In genomic region chr17:6936370-6937028, GRCh38 we compare ENCODE assay signal across 9 cellular contexts. TPM values are rescaled to one million over a fixed set of nuclear protein-coding genes. Genes with fewer than 3 reads are reported as not detected.
A peak's percentile ranks its signal among the peaks of the same experiment; 100 is the strongest.
DNase-seq lines count a peak whose midpoint lies in the region; ATAC-seq, FAIRE-seq and TF ChIP-seq lines count a peak whose summit lies in the region.
"Had no signal": no experiment of that assay in that cellular context is flagged by ENCODE, and none has a peak within 500 bp of the region (broad histone marks: within the 10 kb centered on the region; RNA-seq: fewer than 3 reads in every experiment).

No MANE protein-coding gene starts in this region.

- no peak overlapping the region for H3K27ac ChIP-seq in GM12878 (ENCODE audit: control insufficient read depth, insufficient read depth)

- RAD21 ChIA-PET in GM12878 (lab: Charles Lee; ENCODE audit: unreplicated experiment): interaction anchor here (0.6 kb wide), 1 partner anchor 197 kb away, joined by 3 read pairs; no protein-coding TSS in a partner anchor

- H3K79me2 ChIP-seq in GM12878 (ENCODE audit: control insufficient read depth, insufficient read depth, low read length): no peaks in the 10 kb centered on the region

- peaks cover 8% of the 10 kb centered on the region for H3K36me3 Mint-ChIP-seq in stimulated activated naive CD8-positive, alpha-beta T cell treated with anti-CD3 and anti-CD28 coated beads, Interleukin-15, Interleukin-2, amounts not matched to agents 100 ng/mL and 50 ng/mL, for 24 hours (ENCODE audit: low read depth)
- peaks cover 8% of the 10 kb centered on the region for H3K36me3 Mint-ChIP-seq in endothelial cell (ENCODE audit: low read depth, unreplicated experiment)

- peak overlapping the region; percentile 19 for H3K4me3 Mint-ChIP-seq in stimulated activated naive CD8-positive, alpha-beta T cell treated with anti-CD3 and anti-CD28 coated beads, Interleukin-15, Interleukin-2, amounts not matched to agents 100 ng/mL and 50 ng/mL, for 24 hours
- H3K4me3 Mint-ChIP-seq in endothelial cell (ENCODE audit: unreplicated experiment): no peak overlapping the region
- H3K4me3 Mint-ChIP-seq: neural crest cell had no signal

- H3K9ac ChIP-seq in GM12878 (ENCODE audit: control insufficient read depth, insufficient read depth, low read length): no peak overlapping the region

- no peaks in the 10 kb centered on the region for H3K27me3 Mint-ChIP-seq in stimulated activated naive CD8-positive, alpha-beta T cell treated with anti-CD3 and anti-CD28 coated beads, Interleukin-15, Interleukin-2, amounts not matched to agents 100 ng/mL and 50 ng/mL, for 24 hours
- H3K27me3 Mint-ChIP-seq in endothelial cell (ENCODE audit: unreplicated experiment): peaks cover 2% of the 10 kb centered on the region

- POLR2A ChIA-PET in GM12878 (lab: Charles Lee): no interaction called here

- SMC1A ChIA-PET in GM12878 (lab: Charles Lee; ENCODE audit: uncharacterized antibody, unreplicated experiment): interaction anchor here (1.0 kb wide), 1 partner anchor 9 kb away, joined by 3 read pairs; no protein-coding TSS in a partner anchor

- peaks cover 2% of the 10 kb centered on the region; the same call in 1 of the 2 replicates for H3K4me1 ChIP-seq in GM12878 (ENCODE audit: control insufficient read depth, insufficient read depth, low read length)

- in situ Hi-C loops in GM12878 (cut with MboI): no loop called here

- TF ChIP-seq POLR2A in GM12878 (IDR thresholded peaks at IDR 0.05; ENCODE audit: low read depth, low read length): no peak
- TF ChIP-seq POLR2A in lower leg skin (IDR thresholded peaks at IDR 0.05): no peak

- no TSS peak for BruUV-seq in GM12878 (replicated peaks; lab: Mats Ljungman, UMichigan)

- H3K9me3 ChIP-seq in GM12878 (replicated peaks; ENCODE audit: control insufficient read depth, insufficient read depth, low read length): peaks cover 3% of the 10 kb centered on the region; the same call in 1 of the 3 replicates

- H3K4me3 ChIP-seq in GM12878 (peak overlapping the region; percentile 44; the same call in 1 of the 2 replicates), lower leg skin (ENCODE audit: low read depth, poor library complexity, severe bottlenecking) (no peak overlapping the region)

- intact Hi-C loops in GM12878 (cut with micrococcal nuclease; ENCODE audit: unreplicated experiment) (loop anchor here (10.0 kb wide), 1 partner anchor 62 kb away; no protein-coding TSS in a partner anchor), lower leg skin (cut with DNase I; ENCODE audit: low total_unique reads) (no loop called here)

- H3K27ac Mint-ChIP-seq in stimulated activated naive CD8-positive, alpha-beta T cell treated with anti-CD3 and anti-CD28 coated beads, Interleukin-15, Interleukin-2, amounts not matched to agents 100 ng/mL and 50 ng/mL, for 24 hours: peak overlapping the region; percentile 55
- H3K27ac Mint-ChIP-seq in endothelial cell (ENCODE audit: unreplicated experiment): no peak overlapping the region

- TF ChIP-seq CTCF in GM12878 (IDR thresholded peaks at IDR 0.05 in 2 of 3, conservative IDR thresholded peaks at IDR 0.05 in 1 of 3; ENCODE audit: control insufficient read depth in 2 of 3, extremely low read depth in 1 of 3, insufficient read depth in 1 of 3, low read depth in 3 of 3, low read length in 3 of 3) (no peak), lower leg skin (IDR thresholded peaks at IDR 0.05) (no peak), endothelial cell (IDR thresholded peaks at IDR 0.05; ENCODE audit: unreplicated experiment) (no peak)

- H4K20me1 ChIP-seq in GM12878 (ENCODE audit: control insufficient read depth, insufficient read depth): no peaks in the 10 kb centered on the region

- WGBS in GM12878 (ENCODE audit: insufficient coverage, insufficient replicate concordance, low lambda C conversion rate, missing lambda C conversion rate): 35% methylated on average over 8 of the region's 8 CpGs
- 52 to 76% methylated on average over 8 of the region's 8 CpGs for WGBS in lower leg skin, 2 donors

- H3K4me2 ChIP-seq in GM12878 (ENCODE audit: control insufficient read depth, insufficient read depth): no peak overlapping the region

- CTCF ChIA-PET in GM12878 (lab: Yijun Ruan, JAX): interaction anchor here (1.0 kb wide), 1 partner anchor 68 kb away, joined by 4 read pairs; no protein-coding TSS in a partner anchor

- no peak for TF ChIP-seq RAD21 in GM12878 (IDR thresholded peaks at IDR 0.05; ENCODE audit: insufficient read depth, low read depth, low read length)

- DNase-seq in stimulated activated naive CD8-positive, alpha-beta T cell treated with anti-CD3 and anti-CD28 coated beads, Interleukin-15, Interleukin-2, amounts not matched to agents 100 U/mL and 50 U/mL, for 24 hours: no peak
- DNase-seq in GM12878 (ENCODE audit: low read depth, low spot score): no peak
- peak; percentile 31 to 86 for DNase-seq in lower leg skin (ENCODE audit: low spot score in 2 of 2)
- no peak for DNase-seq in HUDEP-2 (lab: John Stamatoyannopoulos, UW; ENCODE audit: unreplicated experiment in 76 of 76)
- DNase-seq in endothelial cell (ENCODE audit: low spot score): no peak

- no peak for ATAC-seq in stimulated activated naive CD8-positive, alpha-beta T cell treated with anti-CD3 and anti-CD28 coated beads, Interleukin-15, Interleukin-2, amounts not matched to agents 100 U/mL and 50 U/mL, for 24 hours
- ATAC-seq in GM12878 (peak; percentile 92), HG03159 (IDR thresholded peaks at IDR 0.05; ENCODE audit: unreplicated experiment) (no peak), HG02852 (IDR thresholded peaks at IDR 0.05; ENCODE audit: unreplicated experiment) (no peak)

- H3K4me1 Mint-ChIP-seq in stimulated activated naive CD8-positive, alpha-beta T cell treated with anti-CD3 and anti-CD28 coated beads, Interleukin-15, Interleukin-2, amounts not matched to agents 100 ng/mL and 50 ng/mL, for 24 hours (ENCODE audit: low read depth): peaks cover 10% of the 10 kb centered on the region
- H3K4me1 Mint-ChIP-seq in endothelial cell (ENCODE audit: unreplicated experiment): peaks cover 17% of the 10 kb centered on the region
- H3K4me1 Mint-ChIP-seq: neural crest cell had no signal

- H2AFZ ChIP-seq in GM12878 (ENCODE audit: control insufficient read depth, low read depth, low read length): no peak overlapping the region

- no peaks in the 10 kb centered on the region for H3K27me3 ChIP-seq in GM12878 (replicated peaks in 1 of 2; ENCODE audit: control insufficient read depth in 2 of 2, insufficient read depth in 2 of 2, low read length in 1 of 2)

- no peak for FAIRE-seq in GM12878 (lab: Jason Lieb, UNC)

- no peak for TF ChIP-seq EP300 in GM12878 (IDR thresholded peaks at IDR 0.05; ENCODE audit: borderline replicate concordance in 1 of 2, control insufficient read depth in 1 of 2, low read depth in 2 of 2, low read length in 2 of 2)

- peaks cover 9% of the 10 kb centered on the region for H3K9me3 Mint-ChIP-seq in stimulated activated naive CD8-positive, alpha-beta T cell treated with anti-CD3 and anti-CD28 coated beads, Interleukin-15, Interleukin-2, amounts not matched to agents 100 ng/mL and 50 ng/mL, for 24 hours
- no peaks in the 10 kb centered on the region for H3K9me3 Mint-ChIP-seq in endothelial cell (ENCODE audit: unreplicated experiment)

- H3K36me3 ChIP-seq in GM12878 (ENCODE audit: control insufficient read depth in 2 of 2, insufficient read depth in 2 of 2, low read length in 1 of 2): no peaks in the 10 kb centered on the region

TF ChIP-seq in GM12878, 131 proteins besides CTCF, POLR2A, EP300 and RAD21 (continues in another document):
- no peak for TF ChIP-seq POLR2AphosphoS2 (IDR thresholded peaks at IDR 0.05; ENCODE audit: low read depth, low read length)
- TF ChIP-seq IRF4 (IDR thresholded peaks at IDR 0.05; ENCODE audit: low read depth, low read length): no peak
- TF ChIP-seq IKZF2 (IDR thresholded peaks at IDR 0.05): no peak
- no peak for TF ChIP-seq SMAD5 (IDR thresholded peaks at IDR 0.05; ENCODE audit: low read depth)
- TF ChIP-seq SPI1 (IDR thresholded peaks at IDR 0.05; ENCODE audit: borderline replicate concordance, insufficient read depth, low read depth, low read length): peak; percentile 70
- 0 out of 2 replicates have a peak, but pooled peaks have one; percentile 30 for TF ChIP-seq PKNOX1 (IDR thresholded peaks at IDR 0.05)
- TF ChIP-seq CEBPB (IDR thresholded peaks at IDR 0.05; ENCODE audit: borderline replicate concordance in 1 of 2, low read depth in 2 of 2, low read length in 2 of 2): no peak

RNA-seq across cellular contexts. Expression of gene ALOX12, which starts 59.4 kb away (rescaled TPM):
- not detected in 2 replicates for total RNA-seq in GM12878 (2013; cell fraction: nucleolus; rRNA removed)
- total RNA-seq in GM12878 (2014; rRNA removed) (not detected in 2 replicates), GM12878 (2014; rRNA removed; fragmentation: Illumina TruSeq; extraction: Trizol) (not detected in 2 replicates), GM12878 (2021) (not detected in 2 replicates), lower leg skin (10 to 100 TPM; 17.1 to 32.5 (median 21.9) TPM), endothelial cell (ENCODE audit: unreplicated experiment) (not detected)
- not detected for polyA plus RNA-seq in GM12878 (2011; ENCODE audit: low read depth)
- polyA plus RNA-seq in GM12878 (2011; rRNA removed) (not detected in 2 replicates), GM12878 (2014; fragmentation: Illumina TruSeq; extraction: Trizol) (not detected in 2 replicates), GM12878 (2014; fragmentation: Nextera tagmentation; extraction: Ambion mirVana) (under 1 TPM; 0.23 to 0.51 TPM), GM12878 (2014; rRNA removed) (not detected in 2 replicates), GM12878 (2016; fragmentation: Nextera tagmentation; extraction: Ambion mirVana) (under 1 TPM; 0.64 to 0.82 TPM)
- not detected in 2 replicates for polyA plus RNA-seq in GM12878 (2011; cell fraction: cytosol; rRNA removed)
- polyA plus RNA-seq in GM12878 (2011; cell fraction: nucleus; rRNA removed): 0.04 TPM in 1 of 2 replicates, not detected in the other
- polyA plus RNA-seq in GM12878 (2012): 0.60 and 0.83 TPM in 2 replicates
- polyA minus RNA-seq in GM12878 (2011; rRNA and poly(A)+ RNA removed): not detected in 2 replicates
- polyA minus RNA-seq in GM12878 (2011; cell fraction: cytosol; rRNA and poly(A)+ RNA removed): not detected in 2 replicates
- not detected in 2 replicates for polyA minus RNA-seq in GM12878 (2011; cell fraction: nucleus; rRNA and poly(A)+ RNA removed)

Comparison
In these comparisons a context has a peak if more than half of its experiments do, and no peak if none do; other contexts are left out.
1. DNase-seq: peak in lower leg skin (2 of 2); none in stimulated activated naive CD8-positive, alpha-beta T cell treated with anti-CD3 and anti-CD28 coated beads, Interleukin-15, Interleukin-2, amounts not matched to agents 100 U/mL and 50 U/mL, for 24 hours (single experiment), GM12878 (single experiment), HUDEP-2 (0 of 76) and endothelial cell (single experiment).
2. RNA of gene ALOX12, which starts 59.4 kb away (total RNA-seq): 17.1 to 32.5 TPM in lower leg skin; not detected in endothelial cell (single experiment) and not detected in GM12878; every median in the first group is over 10 times any median in the second.